19 cellular contexts compared by ENCODE assay signal in the genomic region with DNA sequence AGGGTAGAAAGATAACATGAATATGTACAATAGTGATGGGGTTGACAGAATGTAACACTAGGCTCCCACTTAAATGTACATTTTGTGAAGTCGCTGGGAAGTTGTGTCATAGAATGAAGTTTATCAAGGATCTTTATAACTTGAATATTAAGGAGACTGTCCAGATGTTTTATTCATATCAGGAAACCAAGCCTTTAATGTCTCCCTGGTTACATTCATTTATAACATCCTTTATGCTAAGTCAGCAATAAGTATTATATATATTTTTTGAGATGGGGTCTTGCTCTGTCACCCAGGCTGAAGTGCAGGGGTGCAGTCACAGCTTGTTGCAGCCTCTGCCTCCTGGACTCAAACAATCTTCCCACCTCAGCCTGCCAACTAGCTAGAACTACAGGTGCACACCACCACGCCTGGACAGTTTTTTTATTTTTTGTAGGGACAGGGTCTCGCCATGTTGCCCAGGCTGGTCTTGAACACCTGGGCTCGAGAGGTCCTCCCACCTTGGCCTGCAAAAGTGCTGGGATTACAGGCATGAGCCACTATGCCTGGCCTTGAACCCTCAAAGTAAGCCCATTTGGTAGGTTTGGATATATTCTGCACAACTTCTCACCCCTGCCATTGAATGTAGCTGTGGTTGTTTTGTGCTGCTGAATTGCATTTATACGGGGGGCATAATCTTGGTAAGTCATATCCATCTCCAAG. TPM values are rescaled to one million over a fixed set of nuclear protein-coding genes. Genes with fewer than 3 reads are reported as not detected.
DNase-seq lines count a peak whose midpoint lies in the region; ATAC-seq and TF ChIP-seq lines count a peak whose summit lies in the region.
"Had no signal": no experiment of that assay in that cellular context is flagged by ENCODE, and none has a peak within 500 bp of the region (broad histone marks: within the 10 kb centered on the region; RNA-seq: fewer than 3 reads in every experiment).

No MANE protein-coding gene starts in this region.

- H3K27ac ChIP-seq in GM23338 (ENCODE audit: low read depth) (peak overlapping the region; percentile 35; the same call in 1 of the 2 replicates), neutrophil (peak overlapping the region; percentile 39), upper lobe of left lung (peak overlapping the region in 1 of 4 donors; percentile 9), uterus (no peak overlapping the region)
- H3K27ac ChIP-seq: pancreas had no signal

- ATAC-seq in GM23338, result no peak
- ATAC-seq in WTC11, result no peak
- no peak for ATAC-seq in upper lobe of left lung (ENCODE audit: low FRiP score in 2 of 2)
- ATAC-seq: gastrocnemius medialis, left colon had no signal

- TF ChIP-seq POLR2A in upper lobe of left lung (IDR thresholded peaks at IDR 0.05) (no peak), uterus (IDR thresholded peaks at IDR 0.05) (no peak)

- H3K4me3 Mint-ChIP-seq in T-helper 1 cell treated with Interleukin-12 subunit alpha and Interleukin-12 subunit beta and Interleukin-4 antibody, amounts not matched to agents 30 μg/mL and 1 μg/mL, for 36 hours, result no peak overlapping the region
- 0 out of 3 replicates have a peak overlapping the region, but pooled peaks have one; percentile 58 for H3K4me3 Mint-ChIP-seq in GM23338
- H3K4me3 Mint-ChIP-seq in WTC11, result no peak overlapping the region
- H3K4me3 Mint-ChIP-seq: activated B cell treated with CpG ODN at 0.5 μM for 24 hours had no signal

- H3K4me1 ChIP-seq in GM23338 (ENCODE audit: insufficient read depth), result peaks cover 15% of the 10 kb centered on the region
- peaks cover 7 to 11% of the 10 kb centered on the region in 2 experiments for H3K4me1 ChIP-seq in neutrophil (ENCODE audit: control insufficient read depth in 1 of 2, insufficient read depth in 1 of 2, low read depth in 1 of 2, low read length in 1 of 2)
- peaks cover 44 to 69% (median 53%) of the 10 kb centered on the region in 4 donors for H3K4me1 ChIP-seq in upper lobe of left lung
- H3K4me1 ChIP-seq in uterus, result no peaks in the 10 kb centered on the region

- H4K20me1 ChIP-seq in GM23338 (replicated peaks; ENCODE audit: insufficient read depth), result peaks cover 51% of the 10 kb centered on the region

- H3K36me3 Mint-ChIP-seq in T-helper 1 cell treated with Interleukin-12 subunit alpha and Interleukin-12 subunit beta and Interleukin-4 antibody, amounts not matched to agents 30 μg/mL and 1 μg/mL, for 36 hours (ENCODE audit: low read depth), result peaks cover 18% of the 10 kb centered on the region
- peaks cover 25% of the 10 kb centered on the region; the same call in 2 of the 3 replicates for H3K36me3 Mint-ChIP-seq in GM23338 (ENCODE audit: low read depth)
- H3K36me3 Mint-ChIP-seq in WTC11, result peaks cover 21% of the 10 kb centered on the region

- H3K9me3 Mint-ChIP-seq in T-helper 1 cell treated with Interleukin-12 subunit alpha and Interleukin-12 subunit beta and Interleukin-4 antibody, amounts not matched to agents 30 μg/mL and 1 μg/mL, for 36 hours, result no peaks in the 10 kb centered on the region
- no peaks in the 10 kb centered on the region for H3K9me3 Mint-ChIP-seq in GM23338
- peaks cover 11% of the 10 kb centered on the region for H3K9me3 Mint-ChIP-seq in WTC11
- H3K9me3 Mint-ChIP-seq: activated B cell treated with CpG ODN at 0.5 μM for 24 hours had no signal

- no peaks in the 10 kb centered on the region for H3K27me3 Mint-ChIP-seq in T-helper 1 cell treated with Interleukin-12 subunit alpha and Interleukin-12 subunit beta and Interleukin-4 antibody, amounts not matched to agents 30 μg/mL and 1 μg/mL, for 36 hours (ENCODE audit: low read depth)
- H3K27me3 Mint-ChIP-seq in GM23338 (ENCODE audit: insufficient read depth, low read depth, poor library complexity) (peaks cover 5% of the 10 kb centered on the region), WTC11 (ENCODE audit: low read depth) (no peaks in the 10 kb centered on the region)
- H3K27me3 Mint-ChIP-seq: activated B cell treated with CpG ODN at 0.5 μM for 24 hours had no signal

- DNase-seq in T-helper 1 cell (no peak), GM23338 (ENCODE audit: low spot score) (no peak), WTC11 (ENCODE audit: low spot score) (no peak), NCI-H1105 treated with DMSO at 0.1 percent for 48 hours (lab: John Stamatoyannopoulos, UW) (no peak), upper lobe of left lung (no peak), uterus (no peak)
- DNase-seq: 8988T; activated B cell treated with CpG ODN at 0.5 μM for 24 hours; erythroblast; gastrocnemius medialis; left colon; NCI-H1436 treated with DMSO at 0.1 percent for 48 hours; NCI-H226; NK-92 treated with Interleukin-12 subunit alpha and Interleukin-12 subunit beta, amount 100 ng/mL, for 24 hours; pancreas; thyroid gland had no signal

- intact Hi-C loops in uterus (cut with DNase I; ENCODE audit: low total_unique reads), result no loop called here

- H3K27me3 ChIP-seq in GM23338 (ENCODE audit: insufficient read depth), result no peaks in the 10 kb centered on the region
- no peaks in the 10 kb centered on the region for H3K27me3 ChIP-seq in neutrophil
- no peaks in the 10 kb centered on the region for H3K27me3 ChIP-seq in upper lobe of left lung
- H3K27me3 ChIP-seq in uterus, result no peaks in the 10 kb centered on the region
- H3K27me3 ChIP-seq: gastrocnemius medialis, pancreas, thyroid gland had no signal

- H3K9me3 ChIP-seq in neutrophil (no peaks in the 10 kb centered on the region), upper lobe of left lung (no peaks in the 10 kb centered on the region), uterus (no peaks in the 10 kb centered on the region)
- H3K9me3 ChIP-seq: gastrocnemius medialis, pancreas, thyroid gland had no signal

- peak overlapping the region; percentile 15 for H3K27ac Mint-ChIP-seq in T-helper 1 cell treated with Interleukin-12 subunit alpha and Interleukin-12 subunit beta and Interleukin-4 antibody, amounts not matched to agents 30 μg/mL and 1 μg/mL, for 36 hours
- H3K27ac Mint-ChIP-seq in GM23338 (no peak overlapping the region), WTC11 (peak overlapping the region; percentile 23; the same call in 1 of the 2 replicates)
- H3K27ac Mint-ChIP-seq: activated B cell treated with CpG ODN at 0.5 μM for 24 hours had no signal

- H3K4me3 ChIP-seq in GM23338 (peak overlapping the region; percentile 3; the same call in 1 of the 2 replicates), neutrophil (ENCODE audit: low read depth in 1 of 2, low read length in 1 of 2) (no peak overlapping the region), upper lobe of left lung (no peak overlapping the region), uterus (no peak overlapping the region)
- H3K4me3 ChIP-seq: coronary artery, gastrocnemius medialis, pancreas, thyroid gland had no signal

- no peaks in the 10 kb centered on the region for H3K9me2 ChIP-seq in GM23338 (ENCODE audit: insufficient read depth)

- POLR2A ChIA-PET in WTC11 (lab: Charles Lee), result no interaction called here

- CTCF ChIA-PET in WTC11 (lab: Charles Lee), result no interaction called here

- H3K36me3 ChIP-seq in GM23338 (ENCODE audit: insufficient read depth), result no peaks in the 10 kb centered on the region
- H3K36me3 ChIP-seq in neutrophil, result no peaks in the 10 kb centered on the region
- no peaks in the 10 kb centered on the region for H3K36me3 ChIP-seq in upper lobe of left lung
- H3K36me3 ChIP-seq in uterus, result no peaks in the 10 kb centered on the region
- H3K36me3 ChIP-seq: gastrocnemius medialis, pancreas, thyroid gland had no signal

- H3K4me1 Mint-ChIP-seq in T-helper 1 cell treated with Interleukin-12 subunit alpha and Interleukin-12 subunit beta and Interleukin-4 antibody, amounts not matched to agents 30 μg/mL and 1 μg/mL, for 36 hours (ENCODE audit: low read depth), result peaks cover 45% of the 10 kb centered on the region
- H3K4me1 Mint-ChIP-seq in GM23338 (peaks cover 23% of the 10 kb centered on the region; the same call in 2 of the 3 replicates), WTC11 (peaks cover 24% of the 10 kb centered on the region)

- TF ChIP-seq CTCF in GM23338 (conservative IDR thresholded peaks at IDR 0.05; ENCODE audit: low read depth in 2 of 2), result no peak
- no peak for TF ChIP-seq CTCF in WTC11 (IDR thresholded peaks at IDR 0.05)
- TF ChIP-seq CTCF in neutrophil (IDR thresholded peaks at IDR 0.05), result no peak
- no peak for TF ChIP-seq CTCF in upper lobe of left lung (IDR thresholded peaks at IDR 0.05)
- no peak for TF ChIP-seq CTCF in uterus (IDR thresholded peaks at IDR 0.05)

- peak overlapping the region; percentile 37 for H3K4me2 ChIP-seq in GM23338

- H3K79me2 ChIP-seq in GM23338 (replicated peaks; ENCODE audit: insufficient read depth), result peaks cover 100% of the 10 kb centered on the region

- WGBS in upper lobe of left lung, 2 donors, result 87 to 95% methylated on average over 5 of the region's 5 CpGs

- H3F3A ChIP-seq in GM23338 (replicated peaks; ENCODE audit: low read depth), result no peaks in the 10 kb centered on the region

- no peak overlapping the region for H2AFZ ChIP-seq in GM23338

- no peak for TF ChIP-seq EP300 in upper lobe of left lung (IDR thresholded peaks at IDR 0.05)

TF ChIP-seq in GM23338, 12 proteins besides CTCF, POLR2A, EP300 and RAD21 (continues in another document):
- no peak for TF ChIP-seq EZH2 (IDR thresholded peaks at IDR 0.05; ENCODE audit: low read depth, unreplicated experiment)
- no peak for TF ChIP-seq JUNB (IDR thresholded peaks at IDR 0.05; ENCODE audit: unreplicated experiment)
- no peak for TF ChIP-seq POLR2AphosphoS5 (IDR thresholded peaks at IDR 0.05; ENCODE audit: low read depth)

TF ChIP-seq in WTC11, 78 proteins besides CTCF, POLR2A, EP300 and RAD21:
- TF ChIP-seq TCF7 (CRISPR knock-in tag; IDR thresholded peaks at IDR 0.05; ENCODE audit: low read depth) (no peak), ZNF121 (CRISPR knock-in tag; IDR thresholded peaks at IDR 0.05) (peak; percentile 97)

RNA-seq across cellular contexts. Expression of a gene that starts 14.1 kb away (rescaled TPM):
- 328 and 344 TPM in 2 replicates for total RNA-seq in GM23338 (2014; rRNA removed; shearing (Covaris generic))
- 93.1 and 107 TPM in 2 replicates for polyA plus RNA-seq in GM23338 (2016; fragmentation: Nextera tagmentation; extraction: Ambion mirVana)
- total RNA-seq in WTC11 (2021) (238 to 283 TPM (median 240 TPM) in 3 replicates), upper lobe of left lung (100 to 1,000 TPM; 113 to 266 (median 192) TPM), uterus (100 to 1,000 TPM in 3 of 4 donors, 10 to 100 TPM in 1; 89.7 to 463 (median 245) TPM)

Comparison
In these comparisons a context has a peak if more than half of its experiments do, and no peak if none do; other contexts are left out.
1. H3K27ac ChIP-seq: peak in GM23338 (single experiment) and neutrophil (single experiment); none in uterus (0 of 2).